Comparison of ENCODE assay signal across 1 cellular context in the genomic region with DNA sequence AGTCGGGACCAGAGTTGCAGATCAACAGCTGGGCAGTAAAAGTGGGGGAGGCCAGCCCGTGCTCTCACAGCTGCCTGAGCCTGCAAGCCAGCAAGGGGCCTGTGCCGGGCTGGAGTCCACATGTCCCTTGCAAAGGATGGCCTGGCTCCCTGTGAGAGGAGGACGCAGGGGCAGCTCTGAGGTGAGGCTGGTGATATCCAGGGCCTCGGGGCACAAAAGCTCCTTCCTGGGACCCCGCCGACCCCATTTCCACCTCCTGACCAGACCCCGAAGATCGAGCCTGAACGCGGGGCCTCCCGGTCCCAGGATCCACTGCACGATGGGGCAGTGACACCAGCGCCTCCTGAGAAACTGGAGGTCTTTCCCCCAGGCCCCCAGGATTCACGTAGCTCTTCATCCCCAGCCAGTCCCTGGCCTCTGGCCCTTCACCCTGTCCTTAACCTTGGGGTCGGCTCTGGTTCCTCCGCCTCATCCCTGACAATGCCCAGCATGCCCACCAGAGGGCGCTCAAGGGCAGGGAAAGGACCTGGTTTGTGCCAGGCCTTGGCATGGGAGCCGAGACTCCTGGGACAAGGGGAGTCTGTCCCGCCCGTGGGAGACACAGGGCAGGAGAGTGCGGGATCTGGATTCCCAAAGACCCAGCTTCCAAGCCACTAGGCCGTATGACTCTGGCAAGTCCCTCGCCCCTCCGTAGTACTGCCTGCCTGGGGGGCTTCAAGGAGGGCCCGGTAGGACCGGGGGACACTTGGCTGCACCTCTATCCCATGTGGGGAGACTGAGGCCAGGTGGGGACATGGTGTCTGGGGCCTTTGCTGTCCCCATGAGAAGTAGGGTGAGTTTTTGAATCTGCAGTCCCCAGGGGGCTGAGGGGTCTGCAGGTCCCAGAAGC.
TF ChIP-seq lines count a peak whose summit lies in the region.

No MANE protein-coding gene starts in this region.

TF ChIP-seq in GM12878, 131 proteins besides CTCF, POLR2A, EP300 and RAD21 (continued from another document):
- TF ChIP-seq BCLAF1 (IDR thresholded peaks at IDR 0.05), result no peak
- no peak for TF ChIP-seq BCL11A (IDR thresholded peaks at IDR 0.05; ENCODE audit: low read depth, low read length)
- no peak for TF ChIP-seq HCFC1 (IDR thresholded peaks at IDR 0.05; ENCODE audit: low read length)
- TF ChIP-seq GABPA (IDR thresholded peaks at IDR 0.05; ENCODE audit: low read depth), result no peak
- TF ChIP-seq NR2F1 (conservative IDR thresholded peaks at IDR 0.05), result peak; percentile 52
- 0 out of 2 replicates have a peak, but pooled peaks have one; percentile 45 for TF ChIP-seq YY1 (IDR thresholded peaks at IDR 0.05; ENCODE audit: low read depth, low read length)
